Comparison of ENCODE assay signal across 8 cellular contexts in genomic region chr1:145465405-145466144, GRCh38.
DNase-seq lines count a peak whose midpoint lies in the region; ATAC-seq and TF ChIP-seq lines count a peak whose summit lies in the region.
"Not testable (repeated sequence)": the region's sequence is repeated elsewhere in the genome, so short reads cannot be mapped to it uniquely, and the experiment has no call there.

No MANE protein-coding gene starts in this region.

- not testable (repeated sequence) for H3K36me3 ChIP-seq in OCI-LY1 (ENCODE audit: insufficient read depth, low read length); muscle layer of duodenum (ENCODE audit: control insufficient read depth in 1 of 2, insufficient read depth in 2 of 2, low read length in 2 of 2)

- not testable (repeated sequence) for H3K79me2 ChIP-seq in OCI-LY1 (ENCODE audit: insufficient read depth, low read length)

- not testable (repeated sequence) for H3K4me1 ChIP-seq in OCI-LY1 (ENCODE audit: insufficient read depth, low read length, severe bottlenecking); muscle layer of duodenum (ENCODE audit: control insufficient read depth in 1 of 2, insufficient read depth in 2 of 2, low read length in 2 of 2)

- H3K9me3 ChIP-seq in OCI-LY1 (ENCODE audit: low read length); muscle layer of duodenum (ENCODE audit: control insufficient read depth in 1 of 2, low read length in 2 of 2): not testable (repeated sequence)

- peak overlapping the region; percentile 48 for H3K4me3 ChIP-seq in OCI-LY1 (ENCODE audit: low read depth, low read length, poor library complexity, severe bottlenecking)
- peak overlapping the region; percentile 40 to 52 for H3K4me3 ChIP-seq in muscle layer of duodenum (ENCODE audit: low read depth in 1 of 2, low read length in 2 of 2)

- H3K27me3 ChIP-seq in OCI-LY1 (ENCODE audit: insufficient read depth, low read length); muscle layer of duodenum (ENCODE audit: low read depth, low read length): not testable (repeated sequence)

- peak overlapping the region; percentile 57 for H3K27ac ChIP-seq in OCI-LY1 (ENCODE audit: low read depth, low read length, poor library complexity, severe bottlenecking)
- not testable (repeated sequence) for H3K27ac ChIP-seq in muscle layer of duodenum (ENCODE audit: low read length)

- DNase-seq in DMS114 treated with DMSO at 0.1 percent for 48 hours (lab: John Stamatoyannopoulos, UW; ENCODE audit: unreplicated experiment) = peak; percentile 67
- peak in 74 of 76 experiments; percentile 4 to 96 (median 82) for DNase-seq in HUDEP-2 (lab: John Stamatoyannopoulos, UW; ENCODE audit: unreplicated experiment in 76 of 76)
- peak; percentile 40 for DNase-seq in activated T-cell treated with anti-CD3 and anti-CD28 coated beads for 1 hour (ENCODE audit: low read depth)
- DNase-seq in epidermal melanocyte (ENCODE audit: insufficient read length, low spot score) = peak; percentile 10
- peak; percentile 47 for DNase-seq in stimulated activated CD8-positive, alpha-beta memory T cell treated with anti-CD3 and anti-CD28 coated beads, Interleukin-4, amount 100 ng/mL, for 24 hours (ENCODE audit: low read depth)

- TF ChIP-seq CTCF in OCI-LY1 (IDR thresholded peaks at IDR 0.05; ENCODE audit: low read length) = not testable (repeated sequence)

- peak overlapping the region; percentile 58 for H3K4me2 ChIP-seq in OCI-LY1 (ENCODE audit: low read length)

- peak overlapping the region; percentile 47; the same call in 1 of the 2 replicates for H3K9ac ChIP-seq in OCI-LY1 (ENCODE audit: low read length)

- H3K9me2 ChIP-seq in OCI-LY1 (ENCODE audit: low read depth, low read length) = not testable (repeated sequence)

- ATAC-seq in GM21515 (IDR thresholded peaks at IDR 0.05; ENCODE audit: unreplicated experiment) = peak; percentile 76

- not testable (repeated sequence) for H2AFZ ChIP-seq in OCI-LY1 (ENCODE audit: low read length)

- not testable (repeated sequence) for H3F3A ChIP-seq in OCI-LY1 (ENCODE audit: insufficient read depth, low read length)

- not testable (repeated sequence) for H4K20me1 ChIP-seq in OCI-LY1 (ENCODE audit: insufficient read depth, low read length)

Comparison
In these comparisons a context has a peak if more than half of its experiments do, and no peak if none do; other contexts are left out.
1. DNase-seq: peak in every context shown above with its lines; median percentile 82 in HUDEP-2; 67 in DMS114 treated with DMSO at 0.1 percent for 48 hours; 47 in stimulated activated CD8-positive, alpha-beta memory T cell treated with anti-CD3 and anti-CD28 coated beads, Interleukin-4, amount 100 ng/mL, for 24 hours; 40 in activated T-cell treated with anti-CD3 and anti-CD28 coated beads for 1 hour; 10 in epidermal melanocyte.